In genomic region chr4:142697303-142697702, GRCh38 we compare ENCODE assay signal across 18 cellular contexts.
DNase-seq lines count a peak whose midpoint lies in the region; ATAC-seq lines count a peak whose summit lies in the region.
"Had no signal": no experiment of that assay in that cellular context is flagged by ENCODE, and none has a peak within 500 bp of the region (broad histone marks: within the 10 kb centered on the region; RNA-seq: fewer than 3 reads in every experiment).

No MANE protein-coding gene starts in this region.

- H3K4me3 Mint-ChIP-seq in activated CD4-positive, alpha-beta T cell treated with anti-CD3 and anti-CD28 coated beads, Interleukin-2, amount 10 ng/mL, durations not matched to agents 24 days and 14 days: peak overlapping the region; percentile 26
- H3K4me3 Mint-ChIP-seq: mesothelial cell of epicardium had no signal

- peak overlapping the region; percentile 59 for H3K27ac ChIP-seq in effector memory CD4-positive, alpha-beta T cell (ENCODE audit: insufficient read depth, low read length, poor library complexity, severe bottlenecking)
- H3K27ac ChIP-seq: psoas muscle, uterus had no signal

- H3K36me3 ChIP-seq in effector memory CD4-positive, alpha-beta T cell (ENCODE audit: control insufficient read depth, insufficient read depth, low read length): no peaks in the 10 kb centered on the region
- H3K36me3 ChIP-seq: uterus had no signal

- H3K4me3 ChIP-seq in effector memory CD4-positive, alpha-beta T cell (ENCODE audit: insufficient read depth, low read depth, low read length, poor library complexity, severe bottlenecking): no peak overlapping the region
- H3K4me3 ChIP-seq: K562, psoas muscle, uterus had no signal

- no peak for DNase-seq in activated CD4-positive, alpha-beta T cell treated with anti-CD3 and anti-CD28 coated beads, Interleukin-2, amount 10 ng/mL, durations not matched to agents 24 days and 14 days
- no peak for DNase-seq in activated CD4-positive, alpha-beta T cell treated with anti-CD3 and anti-CD28 coated beads, Interleukin-2, amount 50 U/mL, for 4 hours
- DNase-seq in DMS153 treated with DMSO at 0.1 percent for 48 hours (lab: John Stamatoyannopoulos, UW; ENCODE audit: unreplicated experiment) (peak; percentile 83), NCI-H748 treated with DMSO at 0.1 percent for 48 hours (lab: John Stamatoyannopoulos, UW) (peak; percentile 73), EL (no peak)
- DNase-seq in effector memory CD4-positive, alpha-beta T cell: no peak
- DNase-seq: ACHN; activated gamma-delta T cell treated with Interleukin-2 at 50 U/mL for 16 hours; NCI-H2029 treated with DMSO at 0.1 percent for 48 hours; psoas muscle; SHP77 treated with DMSO at 0.1 percent for 48 hours; small intestine; stimulated activated CD4-positive, alpha-beta T cell treated with anti-CD3 and anti-CD28 coated beads, Interleukin-2, amount 100 ng/mL, for 48 hours; uterus had no signal

- no peaks in the 10 kb centered on the region for H3K27me3 Mint-ChIP-seq in activated CD4-positive, alpha-beta T cell treated with anti-CD3 and anti-CD28 coated beads, Interleukin-2, amount 10 ng/mL, durations not matched to agents 24 days and 14 days

- H3K9me3 ChIP-seq in effector memory CD4-positive, alpha-beta T cell (ENCODE audit: control insufficient read depth, low read length): no peaks in the 10 kb centered on the region
- H3K9me3 ChIP-seq: psoas muscle, uterus had no signal

- intact Hi-C loops in activated CD4-positive, alpha-beta T cell treated with anti-CD3 and anti-CD28 coated beads, Interleukin-2, amount 10 ng/mL, durations not matched to agents 24 days and 14 days (cut with micrococcal nuclease): loop anchor here (5.0 kb wide), 3 partner anchors 120 to 345 kb away; no protein-coding TSS in a partner anchor

- peaks cover 49% of the 10 kb centered on the region for H3K4me1 ChIP-seq in effector memory CD4-positive, alpha-beta T cell (ENCODE audit: control insufficient read depth, insufficient read depth, low read length, poor library complexity, severe bottlenecking)
- H3K4me1 ChIP-seq: psoas muscle, uterus had no signal

- no peaks in the 10 kb centered on the region for H3K27me3 ChIP-seq in effector memory CD4-positive, alpha-beta T cell (replicated peaks; ENCODE audit: control insufficient read depth, insufficient read depth, low read length, poor library complexity, severe bottlenecking)
- H3K27me3 ChIP-seq: uterus had no signal

- H3K36me3 Mint-ChIP-seq in activated CD4-positive, alpha-beta T cell treated with anti-CD3 and anti-CD28 coated beads, Interleukin-2, amount 10 ng/mL, durations not matched to agents 24 days and 14 days (ENCODE audit: low read depth): peaks cover 10% of the 10 kb centered on the region
- H3K36me3 Mint-ChIP-seq: mesothelial cell of epicardium had no signal

- H3K27ac Mint-ChIP-seq in activated CD4-positive, alpha-beta T cell treated with anti-CD3 and anti-CD28 coated beads, Interleukin-2, amount 10 ng/mL, durations not matched to agents 24 days and 14 days: peak overlapping the region; percentile 54
- H3K27ac Mint-ChIP-seq: mesothelial cell of epicardium had no signal

- ATAC-seq in GM19035 (IDR thresholded peaks at IDR 0.05; ENCODE audit: unreplicated experiment) (no peak), GM19351 (IDR thresholded peaks at IDR 0.05; ENCODE audit: unreplicated experiment) (no peak)
- ATAC-seq: K562, psoas muscle had no signal

- H3K4me1 Mint-ChIP-seq in activated CD4-positive, alpha-beta T cell treated with anti-CD3 and anti-CD28 coated beads, Interleukin-2, amount 10 ng/mL, durations not matched to agents 24 days and 14 days: peaks cover 48% of the 10 kb centered on the region
- H3K4me1 Mint-ChIP-seq: mesothelial cell of epicardium had no signal

- H3K9me3 Mint-ChIP-seq in activated CD4-positive, alpha-beta T cell treated with anti-CD3 and anti-CD28 coated beads, Interleukin-2, amount 10 ng/mL, durations not matched to agents 24 days and 14 days: peaks cover 11% of the 10 kb centered on the region
- H3K9me3 Mint-ChIP-seq: mesothelial cell of epicardium had no signal

Comparison
In these comparisons a context has a peak if more than half of its experiments do, and no peak if none do; other contexts are left out.
1. DNase-seq: peak in DMS153 treated with DMSO at 0.1 percent for 48 hours (single experiment) and NCI-H748 treated with DMSO at 0.1 percent for 48 hours (single experiment); none in activated CD4-positive, alpha-beta T cell treated with anti-CD3 and anti-CD28 coated beads, Interleukin-2, amount 10 ng/mL, durations not matched to agents 24 days and 14 days (single experiment), activated CD4-positive, alpha-beta T cell treated with anti-CD3 and anti-CD28 coated beads, Interleukin-2, amount 50 U/mL, for 4 hours (0 of 2), effector memory CD4-positive, alpha-beta T cell (0 of 3) and EL (single experiment).